ENCODE assay signal across 28 cellular contexts in genomic region chr4:83636930-83637329, GRCh38.
"Had no signal": no experiment of that assay in that cellular context is flagged by ENCODE, and none has a peak within 500 bp of the region (broad histone marks: within the 10 kb centered on the region; RNA-seq: fewer than 3 reads in every experiment).

No MANE protein-coding gene starts in this region.

- H2AFZ ChIP-seq: parathyroid adenoma had no signal

- H3K36me3 ChIP-seq: ovary, right lobe of liver, sigmoid colon, stomach, thoracic aorta, thyroid gland, tibial nerve, upper lobe of left lung, vagina had no signal

- H3K27ac Mint-ChIP-seq: naive thymus-derived CD4-positive, alpha-beta T cell; natural killer cell; nephron; progenitor cell of endocrine pancreas; stimulated activated effector memory CD8-positive, alpha-beta T cell treated with anti-CD3 and anti-CD28 coated beads, Interleukin-12 subunit alpha, Interleukin-12 subunit beta, amount 100 ng/mL, for 72 hours; stimulated activated naive B cell treated with anti-CD40 and anti-IgM and Interleukin-4, amounts not matched to agents 10 μg/mL and 1 μg/mL and 100 μg/mL, for 72 hours had no signal

- H3K36me3 Mint-ChIP-seq: naive thymus-derived CD4-positive, alpha-beta T cell; natural killer cell; stimulated activated effector memory CD8-positive, alpha-beta T cell treated with anti-CD3 and anti-CD28 coated beads, Interleukin-12 subunit alpha, Interleukin-12 subunit beta, amount 100 ng/mL, for 72 hours; stimulated activated naive B cell treated with anti-CD40 and anti-IgM and Interleukin-4, amounts not matched to agents 10 μg/mL and 1 μg/mL and 100 μg/mL, for 72 hours had no signal

- H3K27me3 ChIP-seq: ovary, right lobe of liver, sigmoid colon, stomach, thyroid gland, tibial nerve, upper lobe of left lung, vagina had no signal

- H3K9me3 ChIP-seq: ovary, psoas muscle, right lobe of liver, sigmoid colon, stomach, thoracic aorta, thyroid gland, tibial nerve, upper lobe of left lung, vagina had no signal

- H3K9me3 Mint-ChIP-seq: naive thymus-derived CD4-positive, alpha-beta T cell; natural killer cell; nephron; stimulated activated effector memory CD8-positive, alpha-beta T cell treated with anti-CD3 and anti-CD28 coated beads, Interleukin-12 subunit alpha, Interleukin-12 subunit beta, amount 100 ng/mL, for 72 hours; stimulated activated naive B cell treated with anti-CD40 and anti-IgM and Interleukin-4, amounts not matched to agents 10 μg/mL and 1 μg/mL and 100 μg/mL, for 72 hours; stimulated activated naive CD8-positive, alpha-beta T cell treated with anti-CD3 and anti-CD28 coated beads, Interleukin-15, Interleukin-2, amounts not matched to agents 100 ng/mL and 50 ng/mL, for 24 hours had no signal

- H3K4me3 Mint-ChIP-seq: naive thymus-derived CD4-positive, alpha-beta T cell; natural killer cell; nephron; stimulated activated effector memory CD8-positive, alpha-beta T cell treated with anti-CD3 and anti-CD28 coated beads, Interleukin-12 subunit alpha, Interleukin-12 subunit beta, amount 100 ng/mL, for 72 hours; stimulated activated naive B cell treated with anti-CD40 and anti-IgM and Interleukin-4, amounts not matched to agents 10 μg/mL and 1 μg/mL and 100 μg/mL, for 72 hours; stimulated activated naive CD8-positive, alpha-beta T cell treated with anti-CD3 and anti-CD28 coated beads, Interleukin-15, Interleukin-2, amounts not matched to agents 100 ng/mL and 50 ng/mL, for 24 hours had no signal

- H3K4me1 ChIP-seq: parathyroid adenoma, psoas muscle, right lobe of liver, tibial nerve, upper lobe of left lung, vagina had no signal

- H3K4me3 ChIP-seq: ovary, psoas muscle, right lobe of liver, sigmoid colon, stomach, thoracic aorta, thyroid gland, tibial nerve, upper lobe of left lung, vagina had no signal

- ATAC-seq: naive thymus-derived CD4-positive, alpha-beta T cell; natural killer cell; psoas muscle; right cardiac atrium; right lobe of liver; stimulated activated effector memory CD8-positive, alpha-beta T cell treated with anti-CD3 and anti-CD28 coated beads, Interleukin-12 subunit alpha, Interleukin-12 subunit beta, amount 100 ng/mL, for 72 hours; stimulated activated naive B cell treated with anti-CD40 and anti-IgM and Interleukin-4, amounts not matched to agents 10 μg/mL and 1 μg/mL and 100 μg/mL, for 72 hours had no signal

- H3K79me2 ChIP-seq: parathyroid adenoma had no signal

- H3K4me1 Mint-ChIP-seq: naive thymus-derived CD4-positive, alpha-beta T cell; natural killer cell; stimulated activated effector memory CD8-positive, alpha-beta T cell treated with anti-CD3 and anti-CD28 coated beads, Interleukin-12 subunit alpha, Interleukin-12 subunit beta, amount 100 ng/mL, for 72 hours; stimulated activated naive B cell treated with anti-CD40 and anti-IgM and Interleukin-4, amounts not matched to agents 10 μg/mL and 1 μg/mL and 100 μg/mL, for 72 hours had no signal

- H3K9ac ChIP-seq: parathyroid adenoma had no signal

- DNase-seq: naive thymus-derived CD4-positive, alpha-beta T cell; natural killer cell; occipital lobe; ovary; posterior cingulate gyrus; psoas muscle; right cardiac atrium; right lobe of liver; sigmoid colon; small intestine; stimulated activated CD4-positive, alpha-beta T cell treated with anti-CD3 and anti-CD28 coated beads, Interleukin-15, amount 100 ng/mL, for 24 hours; stimulated activated CD4-positive, alpha-beta T cell treated with anti-CD3 and anti-CD28 coated beads, Interleukin-2, amount 100 ng/mL, for 24 hours; stimulated activated CD4-positive, alpha-beta T cell treated with anti-CD3 and anti-CD28 coated beads, Interleukin-2, amount 100 ng/mL, for 48 hours; stimulated activated CD4-positive, alpha-beta T cell treated with anti-CD3 and anti-CD28 coated beads, Interleukin-4, amount 100 ng/mL, for 24 hours; stimulated activated naive B cell treated with anti-CD40 and anti-IgM and Interleukin-4, amounts not matched to agents 10 μg/mL and 1 μg/mL and 100 μg/mL, for 72 hours; stimulated activated naive CD4-positive, alpha-beta T cell treated with Interleukin-2 at 50 U/mL for 16 hours; stomach; thyroid gland; trophoblast cell had no signal

- H3K27ac ChIP-seq: ovary, parathyroid adenoma, psoas muscle, right lobe of liver, sigmoid colon, stomach, thoracic aorta, thyroid gland, tibial nerve, upper lobe of left lung, vagina had no signal
